1 cellular context compared by ENCODE assay signal in the genomic region with DNA sequence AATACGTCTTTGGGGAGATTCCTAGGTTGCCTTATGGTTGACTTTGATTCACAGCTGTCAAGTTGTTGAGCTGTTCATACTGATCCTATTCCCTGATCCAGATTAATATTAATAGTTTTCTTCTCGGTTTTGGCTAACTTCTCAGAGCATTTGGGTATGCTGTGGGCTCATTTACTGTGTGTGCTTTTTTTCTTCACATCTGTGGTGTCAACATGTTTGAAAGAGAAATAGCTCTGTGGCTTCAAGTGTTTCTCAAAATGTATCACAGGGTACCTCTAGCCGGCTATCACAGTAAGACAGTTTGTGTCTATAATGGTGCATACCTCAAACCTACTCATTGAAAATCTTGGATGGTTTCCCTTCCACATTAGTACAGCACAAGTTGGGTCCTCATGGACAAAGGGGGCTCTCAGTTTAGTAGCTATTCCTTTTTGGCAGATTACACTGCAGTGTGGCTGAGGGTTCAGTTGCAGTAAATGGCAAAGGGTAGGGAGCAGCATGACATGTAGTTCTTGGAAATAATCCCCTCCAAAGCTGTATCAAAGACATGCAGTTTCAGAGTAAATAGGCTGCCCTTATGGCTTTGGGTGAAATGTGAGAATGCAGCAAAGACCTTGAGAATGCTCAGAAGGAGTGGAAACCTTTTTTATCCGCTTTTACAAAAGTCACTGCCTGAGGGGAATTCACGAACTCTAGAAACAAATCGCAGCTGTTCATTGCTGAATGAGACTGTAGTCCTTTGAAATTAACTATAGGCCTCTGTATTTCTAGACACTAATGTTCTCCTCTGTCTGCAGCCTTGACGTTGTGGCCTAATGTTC.
TF ChIP-seq lines count a peak whose summit lies in the region.

No MANE protein-coding gene starts in this region.

TF ChIP-seq in GM12878, 131 proteins besides CTCF, POLR2A, EP300 and RAD21 (continued from another document):
- TF ChIP-seq, protein P1, sequence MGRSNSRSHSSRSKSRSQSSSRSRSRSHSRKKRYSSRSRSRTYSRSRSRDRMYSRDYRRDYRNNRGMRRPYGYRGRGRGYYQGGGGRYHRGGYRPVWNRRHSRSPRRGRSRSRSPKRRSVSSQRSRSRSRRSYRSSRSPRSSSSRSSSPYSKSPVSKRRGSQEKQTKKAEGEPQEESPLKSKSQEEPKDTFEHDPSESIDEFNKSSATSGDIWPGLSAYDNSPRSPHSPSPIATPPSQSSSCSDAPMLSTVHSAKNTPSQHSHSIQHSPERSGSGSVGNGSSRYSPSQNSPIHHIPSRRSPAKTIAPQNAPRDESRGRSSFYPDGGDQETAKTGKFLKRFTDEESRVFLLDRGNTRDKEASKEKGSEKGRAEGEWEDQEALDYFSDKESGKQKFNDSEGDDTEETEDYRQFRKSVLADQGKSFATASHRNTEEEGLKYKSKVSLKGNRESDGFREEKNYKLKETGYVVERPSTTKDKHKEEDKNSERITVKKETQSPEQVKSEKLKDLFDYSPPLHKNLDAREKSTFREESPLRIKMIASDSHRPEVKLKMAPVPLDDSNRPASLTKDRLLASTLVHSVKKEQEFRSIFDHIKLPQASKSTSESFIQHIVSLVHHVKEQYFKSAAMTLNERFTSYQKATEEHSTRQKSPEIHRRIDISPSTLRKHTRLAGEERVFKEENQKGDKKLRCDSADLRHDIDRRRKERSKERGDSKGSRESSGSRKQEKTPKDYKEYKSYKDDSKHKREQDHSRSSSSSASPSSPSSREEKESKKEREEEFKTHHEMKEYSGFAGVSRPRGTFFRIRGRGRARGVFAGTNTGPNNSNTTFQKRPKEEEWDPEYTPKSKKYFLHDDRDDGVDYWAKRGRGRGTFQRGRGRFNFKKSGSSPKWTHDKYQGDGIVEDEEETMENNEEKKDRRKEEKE (IDR thresholded peaks at IDR 0.05), result no peak
- TF ChIP-seq NR2F1 (conservative IDR thresholded peaks at IDR 0.05) (0 out of 2 replicates have a peak, but pooled peaks have one; percentile 9), DPF2 (IDR thresholded peaks at IDR 0.05) (no peak), IRF4 (IDR thresholded peaks at IDR 0.05; ENCODE audit: low read depth, low read length) (0 out of 2 replicates have a peak, but pooled peaks have one; percentile 3), SPI1 (IDR thresholded peaks at IDR 0.05; ENCODE audit: borderline replicate concordance, insufficient read depth, low read depth, low read length) (no peak), CHD1 (IDR thresholded peaks at IDR 0.05; ENCODE audit: low read depth, low read length) (no peak), CBX3 (IDR thresholded peaks at IDR 0.05; ENCODE audit: borderline replicate concordance, low read depth) (no peak), HCFC1 (IDR thresholded peaks at IDR 0.05; ENCODE audit: low read length) (no peak), CREB1 (IDR thresholded peaks at IDR 0.05; ENCODE audit: low read depth) (peak; percentile 42; the same call in 1 of the 2 replicates), SIX5 (IDR thresholded peaks at IDR 0.05; ENCODE audit: low read depth, low read length, severe bottlenecking) (no peak), CREM (IDR thresholded peaks at IDR 0.05; ENCODE audit: low read depth) (0 out of 2 replicates have a peak, but pooled peaks have one; percentile 19), STAT1 (conservative IDR thresholded peaks at IDR 0.05) (no peak)
- TF ChIP-seq, protein P2, sequence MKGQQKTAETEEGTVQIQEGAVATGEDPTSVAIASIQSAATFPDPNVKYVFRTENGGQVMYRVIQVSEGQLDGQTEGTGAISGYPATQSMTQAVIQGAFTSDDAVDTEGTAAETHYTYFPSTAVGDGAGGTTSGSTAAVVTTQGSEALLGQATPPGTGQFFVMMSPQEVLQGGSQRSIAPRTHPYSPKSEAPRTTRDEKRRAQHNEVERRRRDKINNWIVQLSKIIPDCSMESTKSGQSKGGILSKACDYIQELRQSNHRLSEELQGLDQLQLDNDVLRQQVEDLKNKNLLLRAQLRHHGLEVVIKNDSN (IDR thresholded peaks at IDR 0.05; ENCODE audit: borderline replicate concordance, extremely low read length, insufficient read depth, low read depth, low read length), result no peak
- TF ChIP-seq, protein P3, sequence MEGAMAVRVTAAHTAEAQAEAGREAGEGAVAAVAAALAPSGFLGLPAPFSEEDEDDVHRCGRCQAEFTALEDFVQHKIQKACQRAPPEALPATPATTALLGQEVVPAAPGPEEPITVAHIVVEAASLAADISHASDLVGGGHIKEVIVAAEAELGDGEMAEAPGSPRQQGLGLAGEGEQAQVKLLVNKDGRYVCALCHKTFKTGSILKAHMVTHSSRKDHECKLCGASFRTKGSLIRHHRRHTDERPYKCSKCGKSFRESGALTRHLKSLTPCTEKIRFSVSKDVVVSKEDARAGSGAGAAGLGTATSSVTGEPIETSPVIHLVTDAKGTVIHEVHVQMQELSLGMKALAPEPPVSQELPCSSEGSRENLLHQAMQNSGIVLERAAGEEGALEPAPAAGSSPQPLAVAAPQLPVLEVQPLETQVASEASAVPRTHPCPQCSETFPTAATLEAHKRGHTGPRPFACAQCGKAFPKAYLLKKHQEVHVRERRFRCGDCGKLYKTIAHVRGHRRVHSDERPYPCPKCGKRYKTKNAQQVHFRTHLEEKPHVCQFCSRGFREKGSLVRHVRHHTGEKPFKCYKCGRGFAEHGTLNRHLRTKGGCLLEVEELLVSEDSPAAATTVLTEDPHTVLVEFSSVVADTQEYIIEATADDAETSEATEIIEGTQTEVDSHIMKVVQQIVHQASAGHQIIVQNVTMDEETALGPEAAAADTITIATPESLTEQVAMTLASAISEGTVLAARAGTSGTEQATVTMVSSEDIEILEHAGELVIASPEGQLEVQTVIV (IDR thresholded peaks at IDR 0.05; ENCODE audit: borderline replicate concordance, partially characterized antibody), result no peak
- TF ChIP-seq, protein P4, sequence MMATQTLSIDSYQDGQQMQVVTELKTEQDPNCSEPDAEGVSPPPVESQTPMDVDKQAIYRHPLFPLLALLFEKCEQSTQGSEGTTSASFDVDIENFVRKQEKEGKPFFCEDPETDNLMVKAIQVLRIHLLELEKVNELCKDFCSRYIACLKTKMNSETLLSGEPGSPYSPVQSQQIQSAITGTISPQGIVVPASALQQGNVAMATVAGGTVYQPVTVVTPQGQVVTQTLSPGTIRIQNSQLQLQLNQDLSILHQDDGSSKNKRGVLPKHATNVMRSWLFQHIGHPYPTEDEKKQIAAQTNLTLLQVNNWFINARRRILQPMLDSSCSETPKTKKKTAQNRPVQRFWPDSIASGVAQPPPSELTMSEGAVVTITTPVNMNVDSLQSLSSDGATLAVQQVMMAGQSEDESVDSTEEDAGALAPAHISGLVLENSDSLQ (IDR thresholded peaks at IDR 0.05), result peak; percentile 64
